ENCODE assay signal across 10 cellular contexts in genomic region chr7:99079104-99079503, GRCh38.
DNase-seq lines count a peak whose midpoint lies in the region; ATAC-seq, FAIRE-seq and TF ChIP-seq lines count a peak whose summit lies in the region.
"Had no signal": no experiment of that assay in that cellular context is flagged by ENCODE, and none has a peak within 500 bp of the region (broad histone marks: within the 10 kb centered on the region; RNA-seq: fewer than 3 reads in every experiment).

No MANE protein-coding gene starts in this region.

- no peaks in the 10 kb centered on the region for H3K9me3 ChIP-seq in astrocyte (ENCODE audit: insufficient read depth, low read depth, low read length)

- FAIRE-seq in astrocyte (lab: Jason Lieb, UNC), result no peak

- H4K20me1 ChIP-seq in astrocyte (ENCODE audit: insufficient read depth, low read length), result peaks cover 92% of the 10 kb centered on the region

- H3K4me3 ChIP-seq in astrocyte (ENCODE audit: insufficient read depth, low read depth, low read length), result no peak overlapping the region
- H3K4me3 ChIP-seq: cardiac muscle cell had no signal

- no peaks in the 10 kb centered on the region for H3K9me3 Mint-ChIP-seq in astrocyte (ENCODE audit: unreplicated experiment)

- ATAC-seq in HG02610 (IDR thresholded peaks at IDR 0.05; ENCODE audit: unreplicated experiment), result peak; percentile 65

- peaks cover 2% of the 10 kb centered on the region for H3K4me1 Mint-ChIP-seq in astrocyte (ENCODE audit: low read depth, unreplicated experiment)

- no peak overlapping the region for H3K27ac Mint-ChIP-seq in astrocyte (ENCODE audit: unreplicated experiment)

- TF ChIP-seq CTCF in astrocyte (IDR thresholded peaks at IDR 0.05; ENCODE audit: insufficient read depth, low read depth, low read length), result no peak

- DNase-seq in ELF-1 (ENCODE audit: low read depth, low spot score) (peak; percentile 21), astrocyte (ENCODE audit: low read depth) (no peak), myocyte (ENCODE audit: low read depth) (peak; percentile 45), NCI-H2029 treated with DMSO at 0.1 percent for 48 hours (lab: John Stamatoyannopoulos, UW) (no peak), retina (no peak), dedifferentiated amniotic fluid mesenchymal stem cell (ENCODE audit: extremely low spot score) (no peak), epidermal melanocyte (ENCODE audit: insufficient read length, low spot score) (no peak)
- DNase-seq: NCI-H446 had no signal

- no peak overlapping the region for H3K9ac ChIP-seq in astrocyte (ENCODE audit: low read length)

- no peak overlapping the region for H3K4me3 Mint-ChIP-seq in astrocyte (ENCODE audit: unreplicated experiment)

- H3K36me3 Mint-ChIP-seq in astrocyte (ENCODE audit: low read depth, unreplicated experiment), result peaks cover 10% of the 10 kb centered on the region

- no peaks in the 10 kb centered on the region for H3K27me3 ChIP-seq in astrocyte (ENCODE audit: insufficient read depth, low read length)
- H3K27me3 ChIP-seq: cardiac muscle cell had no signal

- no peak overlapping the region for H2AFZ ChIP-seq in astrocyte (ENCODE audit: low read depth, low read length)

- no peaks in the 10 kb centered on the region for H3K27me3 Mint-ChIP-seq in astrocyte (ENCODE audit: low read depth, unreplicated experiment)

- no peak overlapping the region for H3K27ac ChIP-seq in astrocyte (ENCODE audit: low read depth, low read length)
- H3K27ac ChIP-seq: cardiac muscle cell had no signal

- H3K36me3 ChIP-seq in astrocyte (ENCODE audit: insufficient read depth, low read length), result no peaks in the 10 kb centered on the region
- H3K36me3 ChIP-seq: cardiac muscle cell had no signal

- H3K4me1 ChIP-seq in astrocyte (ENCODE audit: insufficient read depth, low read length), result peaks cover 4% of the 10 kb centered on the region

- H3K4me2 ChIP-seq in astrocyte (ENCODE audit: low read length), result peak overlapping the region; percentile 12

- peaks cover 93% of the 10 kb centered on the region for H3K79me2 ChIP-seq in astrocyte (ENCODE audit: insufficient read depth, low read length)

Comparison
In these comparisons a context has a peak if more than half of its experiments do, and no peak if none do; other contexts are left out.
1. DNase-seq: peak in ELF-1 (single experiment) and myocyte (single experiment); none in astrocyte (single experiment), NCI-H2029 treated with DMSO at 0.1 percent for 48 hours (single experiment), retina (single experiment), dedifferentiated amniotic fluid mesenchymal stem cell (single experiment) and epidermal melanocyte (single experiment).